ENCODE assay signal across 10 cellular contexts in genomic region chr15:78242128-78242527, GRCh38. TPM values are rescaled to one million over a fixed set of nuclear protein-coding genes. Genes with fewer than 3 reads are reported as not detected.
DNase-seq lines count a peak whose midpoint lies in the region; ATAC-seq, FAIRE-seq and TF ChIP-seq lines count a peak whose summit lies in the region.
"Had no signal": no experiment of that assay in that cellular context is flagged by ENCODE, and none has a peak within 500 bp of the region (broad histone marks: within the 10 kb centered on the region; RNA-seq: fewer than 3 reads in every experiment).

No MANE protein-coding gene starts in this region.

- no peak for TF ChIP-seq POLR2A in K562 (conservative IDR thresholded peaks at IDR 0.05)

- no peaks in the 10 kb centered on the region for H4K20me1 ChIP-seq in K562 (replicated peaks; ENCODE audit: control insufficient read depth, insufficient read depth, low read length)

- H3K4me1 Mint-ChIP-seq in nephron progenitor cell (peaks cover 34% of the 10 kb centered on the region), mesothelial cell of epicardium (peaks cover 2% of the 10 kb centered on the region)

- no peaks in the 10 kb centered on the region for H3K9me3 ChIP-seq in K562 (replicated peaks; ENCODE audit: control insufficient read depth, insufficient read depth, low read depth, low read length)
- H3K9me3 ChIP-seq: SJSA1 had no signal

- H3K4me3 Mint-ChIP-seq in nephron progenitor cell (no peak overlapping the region), mesothelial cell of epicardium (no peak overlapping the region)

- H3K9me1 ChIP-seq in K562 (ENCODE audit: control insufficient read depth, insufficient read depth, low read length), result no peaks in the 10 kb centered on the region

- no peak overlapping the region for H3K27ac ChIP-seq in K562 (ENCODE audit: extremely low read depth, low read depth, low read length)
- H3K27ac ChIP-seq: SJSA1 had no signal

- no peak overlapping the region for H3K4me2 ChIP-seq in K562 (ENCODE audit: insufficient read depth, low read length)

- ATAC-seq in K562, result peak; percentile 56
- ATAC-seq in GM21423 (IDR thresholded peaks at IDR 0.05; ENCODE audit: unreplicated experiment), result no peak

- DNase-seq in DMS 273 (lab: John Stamatoyannopoulos, UW; ENCODE audit: unreplicated experiment), result peak; percentile 45
- DNase-seq in DMS 273 treated with DMSO at 0.1 percent for 48 hours (lab: John Stamatoyannopoulos, UW), result no peak
- DNase-seq in K562 (ENCODE audit: extremely low read depth in 1 of 4, low spot score in 3 of 4), result peak; percentile 54 to 68 (median 62)
- DNase-seq in nephron progenitor cell, result peak; percentile 46
- no peak for DNase-seq in SIG-M5 treated with dmso at 0.1 percent for 504 hours (lab: John Stamatoyannopoulos, UW; ENCODE audit: unreplicated experiment)
- no peak for DNase-seq in mesothelial cell of epicardium (ENCODE audit: low spot score in 2 of 2, unreplicated experiment in 2 of 2)

- intact Hi-C loops in K562 (cut with micrococcal nuclease), result loop anchor here (5.0 kb wide), 3 partner anchors 45 to 285 kb away; partner anchors contain the start of gene CIB2

- peaks cover 0 to 3% of the 10 kb centered on the region in 2 experiments; a peak in 1 of 5 replicates for H3K27me3 ChIP-seq in K562 (ENCODE audit: control insufficient read depth in 2 of 2, insufficient read depth in 2 of 2, low read length in 2 of 2)
- H3K27me3 ChIP-seq: SJSA1 had no signal

- TF ChIP-seq EP300 in K562 (IDR thresholded peaks at IDR 0.05; ENCODE audit: low read length), result no peak

- H2AFZ ChIP-seq in K562 (ENCODE audit: low read depth, low read length), result no peak overlapping the region

- POLR2A ChIA-PET in K562 (lab: Yijun Ruan, JAX), result interaction anchor here (0.6 kb wide), 2 partner anchors 92 to 280 kb away, joined by 3 read pairs; no protein-coding TSS in a partner anchor

- 18% methylated on average over 5 of the region's 5 CpGs for WGBS in K562 (ENCODE audit: insufficient coverage, low coverage, missing lambda C conversion rate)

- in situ Hi-C loops in K562 (cut with MboI), result no loop called here

- H3K36me3 Mint-ChIP-seq in nephron progenitor cell (ENCODE audit: low read depth) (no peaks in the 10 kb centered on the region), mesothelial cell of epicardium (no peaks in the 10 kb centered on the region)

- peak; percentile 60 for FAIRE-seq in K562 (lab: Jason Lieb, UNC)
- FAIRE-seq: A204.1 had no signal

- H3K27me3 Mint-ChIP-seq in nephron progenitor cell (ENCODE audit: low read depth, poor library complexity), result peaks cover 26% of the 10 kb centered on the region
- no peaks in the 10 kb centered on the region for H3K27me3 Mint-ChIP-seq in mesothelial cell of epicardium (ENCODE audit: low read depth)

- TF ChIP-seq CTCF in LNCAP (IDR thresholded peaks at IDR 0.05) (peak; percentile 42; the same call in 1 of the 2 replicates), K562 (IDR thresholded peaks at IDR 0.05 in 2 of 3, conservative IDR thresholded peaks at IDR 0.05 in 1 of 3; ENCODE audit: insufficient read depth in 2 of 3, low read depth in 1 of 3, low read length in 3 of 3) (peak; percentile 55 to 69 (median 62)), nephron progenitor cell (IDR thresholded peaks at IDR 0.05) (no peak), mesothelial cell of epicardium (IDR thresholded peaks at IDR 0.05; ENCODE audit: unreplicated experiment) (no peak)

- peak in 1 of 2 experiments; percentile 41; a peak in 2 of 4 replicates for TF ChIP-seq RAD21 in K562 (CRISPR knock-in tag; conservative IDR thresholded peaks at IDR 0.05 in 1 of 2, IDR thresholded peaks at IDR 0.05 in 1 of 2)

- peaks cover 19 to 21% of the 10 kb centered on the region in 2 experiments for H3K4me1 ChIP-seq in K562 (replicated peaks in 1 of 2; ENCODE audit: control insufficient read depth in 2 of 2, insufficient read depth in 2 of 2, low read length in 2 of 2)
- H3K4me1 ChIP-seq: SJSA1 had no signal

- H3K79me2 ChIP-seq in K562 (ENCODE audit: control insufficient read depth, insufficient read depth, low read length), result no peaks in the 10 kb centered on the region

- H3K36me3 ChIP-seq in K562 (ENCODE audit: control insufficient read depth, insufficient read depth, low read length), result no peaks in the 10 kb centered on the region
- H3K36me3 ChIP-seq: SJSA1 had no signal

- H3K9ac ChIP-seq in K562 (ENCODE audit: insufficient read depth in 1 of 2, low read depth in 2 of 2, low read length in 2 of 2), result no peak overlapping the region; a peak in 1 of 4 replicates

- BruUV-seq in K562 (replicated peaks; lab: Mats Ljungman, UMichigan), result no TSS peak

- H3K27ac Mint-ChIP-seq in nephron progenitor cell (no peak overlapping the region), mesothelial cell of epicardium (no peak overlapping the region)

- no peak overlapping the region for H3K4me3 ChIP-seq in K562
- H3K4me3 ChIP-seq: SJSA1 had no signal

- H3K9me3 Mint-ChIP-seq in nephron progenitor cell (peaks cover 11% of the 10 kb centered on the region), mesothelial cell of epicardium (no peaks in the 10 kb centered on the region)

- CTCF ChIA-PET in K562 (lab: Yijun Ruan, JAX; ENCODE audit: low intra/inter-chr PET ratio), result interaction anchor here (0.7 to 2.4 kb wide), 2 partner anchors 129 to 284 kb away, joined by 3 to 14 read pairs; no protein-coding TSS in a partner anchor

RNA-seq across cellular contexts. Expression of gene ACSBG1, which starts 7.8 kb away (rescaled TPM):
- total RNA-seq in K562 (2011; cell fraction: chromatin; rRNA removed; ENCODE audit: low replicate concordance), result 9.2 and 9.5 TPM in 2 replicates
- 5.3 and 7.0 TPM in 2 replicates for total RNA-seq in K562 (2011; cell fraction: nucleolus; rRNA removed)
- total RNA-seq in K562 (2011; cell fraction: nucleoplasm; rRNA removed), result 7.6 and 8.9 TPM in 2 replicates
- total RNA-seq in K562 (2014; rRNA removed), result 2.5 and 3.3 TPM in 2 replicates
- 3.1 and 3.7 TPM in 2 replicates for total RNA-seq in K562 (2014; rRNA removed; fragmentation: Illumina TruSeq; extraction: Trizol)
- 0.83 TPM in 2 replicates for total RNA-seq in K562 (2015; rRNA removed; fragmentation: Illumina TruSeq; extraction: Trizol)
- total RNA-seq in K562 (2021), result 2.6 and 3.3 TPM in 2 replicates
- polyA plus RNA-seq in K562 (2011; rRNA removed), result 1.2 and 2.0 TPM in 2 replicates
- polyA plus RNA-seq in K562 (2011; cell fraction: cytosol; rRNA removed), result 1.9 and 4.0 TPM in 2 replicates
- polyA plus RNA-seq in K562 (2011; cell fraction: nucleus; rRNA removed), result 3.7 and 12.6 TPM in 2 replicates
- 1.3 and 1.4 TPM in 2 replicates for polyA plus RNA-seq in K562 (2012)
- polyA plus RNA-seq in K562 (2014; fragmentation: Illumina TruSeq; extraction: Trizol), result 4.8 and 6.4 TPM in 2 replicates
- under 1 TPM; 0.36 to 0.75 TPM for polyA plus RNA-seq in K562 (2014; fragmentation: Nextera tagmentation; extraction: Ambion mirVana)
- 4.6 and 5.0 TPM in 2 replicates for polyA plus RNA-seq in K562 (2014; rRNA removed)
- polyA minus RNA-seq in K562 (2011; rRNA and poly(A)+ RNA removed), result 0.72 and 3.4 TPM in 2 replicates
- polyA minus RNA-seq in K562 (2011; cell fraction: cytosol; rRNA and poly(A)+ RNA removed), result 1.1 TPM in 1 of 2 replicates, not detected in the other
- 3.0 and 5.5 TPM in 2 replicates for polyA minus RNA-seq in K562 (2011; cell fraction: nucleus; rRNA and poly(A)+ RNA removed)
- 0.57 to 1.2 TPM (median 0.73 TPM) in 3 replicates for total RNA-seq in mesothelial cell of epicardium
- total RNA-seq: SJSA1 had no signal

RNA-seq across cellular contexts. Expression of gene DNAJA4, which starts 22.2 kb away (rescaled TPM):
- 0.12 and 0.23 TPM in 2 replicates for total RNA-seq in K562 (2011; cell fraction: chromatin; rRNA removed; ENCODE audit: low replicate concordance)
- total RNA-seq in K562 (2011; cell fraction: nucleolus; rRNA removed), result 0.33 TPM in 1 of 2 replicates, not detected in the other
- 0.15 TPM in 1 of 2 replicates, not detected in the other for total RNA-seq in K562 (2011; cell fraction: nucleoplasm; rRNA removed)
- total RNA-seq in K562 (2014; rRNA removed), result not detected in 2 replicates
- total RNA-seq in K562 (2014; rRNA removed; fragmentation: Illumina TruSeq; extraction: Trizol), result 0.11 TPM in 1 of 2 replicates, not detected in the other
- 0.08 TPM in 1 of 2 replicates, not detected in the other for total RNA-seq in K562 (2015; rRNA removed; fragmentation: Illumina TruSeq; extraction: Trizol)
- 0.16 and 0.25 TPM in 2 replicates for total RNA-seq in K562 (2021)
- 0.05 and 0.15 TPM in 2 replicates for polyA plus RNA-seq in K562 (2011; rRNA removed)
- 0.03 TPM in 1 of 2 replicates, not detected in the other for polyA plus RNA-seq in K562 (2011; cell fraction: cytosol; rRNA removed)
- polyA plus RNA-seq in K562 (2011; cell fraction: nucleus; rRNA removed), result 0.28 and 0.50 TPM in 2 replicates
- 0.33 and 0.56 TPM in 2 replicates for polyA plus RNA-seq in K562 (2012)
- polyA plus RNA-seq in K562 (2014; fragmentation: Illumina TruSeq; extraction: Trizol), result not detected in 2 replicates
- 1 to 10 TPM in 1 of 2 experiments, under 1 TPM in 1; 0.56 to 1.0 TPM for polyA plus RNA-seq in K562 (2014; fragmentation: Nextera tagmentation; extraction: Ambion mirVana)
- 0.09 TPM in 1 of 2 replicates, not detected in the other for polyA plus RNA-seq in K562 (2014; rRNA removed)
- polyA minus RNA-seq in K562 (2011; rRNA and poly(A)+ RNA removed), result 0.21 TPM in 1 of 2 replicates, not detected in the other
- 1.1 and 3.1 TPM in 2 replicates for polyA minus RNA-seq in K562 (2011; cell fraction: cytosol; rRNA and poly(A)+ RNA removed)
- 0.11 and 0.40 TPM in 2 replicates for polyA minus RNA-seq in K562 (2011; cell fraction: nucleus; rRNA and poly(A)+ RNA removed)
- total RNA-seq in mesothelial cell of epicardium, result 0.13 to 0.18 TPM in 2 of 3 replicates, not detected in the other

RNA-seq across cellular contexts. Expression of gene SKIC8, which starts 57.3 kb away (rescaled TPM):
- 61.2 and 107 TPM in 2 replicates for total RNA-seq in K562 (2011; cell fraction: chromatin; rRNA removed; ENCODE audit: low replicate concordance)
- 40.1 and 43.9 TPM in 2 replicates for total RNA-seq in K562 (2011; cell fraction: nucleolus; rRNA removed)
- 76.0 and 92.8 TPM in 2 replicates for total RNA-seq in K562 (2011; cell fraction: nucleoplasm; rRNA removed)
- total RNA-seq in K562 (2014; rRNA removed), result 99.3 and 118 TPM in 2 replicates
- 139 and 146 TPM in 2 replicates for total RNA-seq in K562 (2014; rRNA removed; fragmentation: Illumina TruSeq; extraction: Trizol)
- total RNA-seq in K562 (2015; rRNA removed; fragmentation: Illumina TruSeq; extraction: Trizol), result 152 and 164 TPM in 2 replicates
- 79.5 and 87.3 TPM in 2 replicates for total RNA-seq in K562 (2021)
- 158 and 224 TPM in 2 replicates for polyA plus RNA-seq in K562 (2011; rRNA removed)
- polyA plus RNA-seq in K562 (2011; cell fraction: cytosol; rRNA removed), result 108 and 162 TPM in 2 replicates
- polyA plus RNA-seq in K562 (2011; cell fraction: nucleus; rRNA removed), result 96.8 and 114 TPM in 2 replicates
- 60.8 and 135 TPM in 2 replicates for polyA plus RNA-seq in K562 (2012)
- 124 and 127 TPM in 2 replicates for polyA plus RNA-seq in K562 (2014; fragmentation: Illumina TruSeq; extraction: Trizol)
- 100 to 1,000 TPM; 352 to 389 TPM for polyA plus RNA-seq in K562 (2014; fragmentation: Nextera tagmentation; extraction: Ambion mirVana)
- 140 and 168 TPM in 2 replicates for polyA plus RNA-seq in K562 (2014; rRNA removed)
- 124 and 180 TPM in 2 replicates for polyA minus RNA-seq in K562 (2011; rRNA and poly(A)+ RNA removed)
- 51.6 and 80.3 TPM in 2 replicates for polyA minus RNA-seq in K562 (2011; cell fraction: cytosol; rRNA and poly(A)+ RNA removed)
- 30.0 and 50.1 TPM in 2 replicates for polyA minus RNA-seq in K562 (2011; cell fraction: nucleus; rRNA and poly(A)+ RNA removed)
- total RNA-seq in mesothelial cell of epicardium, result 51.2 to 55.1 TPM (median 54.8 TPM) in 3 replicates

Comparison
In these comparisons a context has a peak if more than half of its experiments do, and no peak if none do; other contexts are left out.
1. DNase-seq: peak in DMS 273 (single experiment), K562 (4 of 4) and nephron progenitor cell (single experiment); none in DMS 273 treated with DMSO at 0.1 percent for 48 hours (single experiment), SIG-M5 treated with dmso at 0.1 percent for 504 hours (single experiment) and mesothelial cell of epicardium (0 of 2).
2. CTCF ChIP-seq: peak in LNCAP (single experiment) and K562 (3 of 3); none in nephron progenitor cell (single experiment) and mesothelial cell of epicardium (single experiment).